ENCODE assay signal across 8 cellular contexts in the genomic region with DNA sequence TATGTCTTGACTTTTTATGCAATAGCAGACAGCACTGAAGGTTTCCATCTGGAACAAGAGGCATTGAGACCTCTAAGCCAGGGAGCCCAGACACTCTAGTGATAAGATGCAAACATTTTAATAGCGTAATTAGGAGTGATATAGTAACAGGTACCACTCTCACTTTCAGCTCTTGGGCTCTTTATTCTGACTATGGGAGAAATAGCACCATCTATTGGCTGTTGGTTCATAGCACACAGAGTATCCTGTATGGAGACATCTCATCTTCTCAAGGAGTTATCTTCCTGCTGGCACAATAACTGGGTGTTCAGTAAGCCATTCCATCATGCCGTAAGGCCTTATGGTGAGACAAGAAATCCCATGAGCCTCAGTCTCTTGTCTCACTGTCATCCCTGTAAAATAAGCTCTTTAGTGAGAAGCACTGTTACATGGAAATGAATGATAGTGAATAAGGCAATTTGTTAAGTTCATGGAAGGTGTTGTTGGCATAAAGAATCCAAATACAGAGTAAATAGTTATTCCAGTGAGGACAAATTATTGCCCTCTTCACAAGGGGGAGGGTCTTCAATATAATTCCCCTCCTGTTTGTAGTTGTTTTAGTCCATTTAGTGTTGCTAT. TPM values are rescaled to one million over a fixed set of nuclear protein-coding genes. Genes with fewer than 3 reads are reported as not detected.
DNase-seq lines count a peak whose midpoint lies in the region; ATAC-seq and TF ChIP-seq lines count a peak whose summit lies in the region.

No MANE protein-coding gene starts in this region.

- WGBS in sigmoid colon, 2 donors: 91 to 93% methylated on average over 2 of the region's 2 CpGs

- no peak overlapping the region for H3K4me2 ChIP-seq in PC-9

- H3K36me3 ChIP-seq in GM06990 (ENCODE audit: control insufficient read depth, insufficient read depth, low read length): peaks cover 4% of the 10 kb centered on the region
- 0 out of 2 replicates have a peak, but pooled peaks cover 10% of the 10 kb centered on the region for H3K36me3 ChIP-seq in PC-9 (ENCODE audit: low read depth)
- peaks cover 0 to 26% (median 3%) of the 10 kb centered on the region in 4 donors for H3K36me3 ChIP-seq in sigmoid colon

- no peaks in the 10 kb centered on the region for H3F3A ChIP-seq in PC-9 (ENCODE audit: insufficient read depth, low read depth)

- CTCF ChIA-PET in PC-9 (lab: Charles Lee): interaction anchor here (0.6 to 1.6 kb wide), 6 partner anchors 137 to 609 kb away, joined by 3 to 5 read pairs (median 4); no protein-coding TSS in a partner anchor

- peak; percentile 49 for ATAC-seq in HG03097 (IDR thresholded peaks at IDR 0.05; ENCODE audit: low FRiP score, unreplicated experiment)
- ATAC-seq in stimulated activated naive CD8-positive, alpha-beta T cell treated with anti-CD3 and anti-CD28 coated beads, Interleukin-15, Interleukin-2, amounts not matched to agents 100 U/mL and 50 U/mL, for 24 hours: peak; percentile 58
- ATAC-seq in HG03196 (IDR thresholded peaks at IDR 0.05; ENCODE audit: unreplicated experiment): no peak

- POLR2A ChIA-PET in PC-9 (lab: Charles Lee; ENCODE audit: unreplicated experiment): interaction anchor here (0.6 kb wide), 1 partner anchor 266 kb away, joined by 5 read pairs; no protein-coding TSS in a partner anchor

- H2AFZ ChIP-seq in PC-9: no peak overlapping the region

- H3K79me2 ChIP-seq in PC-9 (ENCODE audit: low read depth): no peaks in the 10 kb centered on the region

- no peak for TF ChIP-seq EP300 in sigmoid colon (IDR thresholded peaks at IDR 0.05)

- H3K9me2 ChIP-seq in PC-9 (ENCODE audit: insufficient read depth): no peaks in the 10 kb centered on the region

- intact Hi-C loops in PC-9 (cut with micrococcal nuclease; ENCODE audit: unreplicated experiment) (loop anchor here (1.0 to 10.0 kb wide), 4 partner anchors 213 to 496 kb away; a partner anchor contains a TSS), sigmoid colon (cut with DNase I) (no loop called here)

- no peak overlapping the region for H3K4me3 ChIP-seq in GM06990 (replicated peaks; ENCODE audit: low read depth, low read length)
- no peak overlapping the region for H3K4me3 ChIP-seq in PC-9
- H3K4me3 ChIP-seq in foreskin fibroblast (ENCODE audit: low read depth in 1 of 2, low read length in 2 of 2): no peak overlapping the region
- H3K4me3 ChIP-seq in sigmoid colon: no peak overlapping the region

- no peaks in the 10 kb centered on the region for H3K4me1 ChIP-seq in PC-9 (replicated peaks; ENCODE audit: insufficient read depth)
- no peaks in the 10 kb centered on the region for H3K4me1 ChIP-seq in sigmoid colon

- H3K27ac ChIP-seq in 22Rv1 (no peak overlapping the region), PC-9 (no peak overlapping the region), sigmoid colon (no peak overlapping the region)

- no peaks in the 10 kb centered on the region for H4K20me1 ChIP-seq in PC-9 (ENCODE audit: insufficient read depth)

- no TSS peak for BruUV-seq in PC-9 (replicated peaks; lab: Mats Ljungman, UMichigan)

- H3K27me3 ChIP-seq in GM06990 (replicated peaks; ENCODE audit: control insufficient read depth, insufficient read depth, low read length) (no peaks in the 10 kb centered on the region), PC-9 (ENCODE audit: insufficient read depth, low read depth) (no peaks in the 10 kb centered on the region), sigmoid colon (no peaks in the 10 kb centered on the region)

- no peak for TF ChIP-seq POLR2A in sigmoid colon (IDR thresholded peaks at IDR 0.05)

- no peak for DNase-seq in GM06990 (ENCODE audit: extremely low read depth, insufficient read length)
- peak in 1 of 2 experiments; percentile 44 for DNase-seq in PC-9
- DNase-seq in foreskin fibroblast: peak; percentile 19 to 60
- DNase-seq in stimulated activated naive CD8-positive, alpha-beta T cell treated with anti-CD3 and anti-CD28 coated beads, Interleukin-15, Interleukin-2, amounts not matched to agents 100 U/mL and 50 U/mL, for 24 hours: no peak
- DNase-seq in sigmoid colon: no peak

- TF ChIP-seq CTCF in 22Rv1 (IDR thresholded peaks at IDR 0.05) (peak; percentile 71), GM06990 (IDR thresholded peaks at IDR 0.05; ENCODE audit: insufficient read depth, low read length, poor library complexity, severe bottlenecking) (peak; percentile 64), PC-9 (conservative IDR thresholded peaks at IDR 0.05) (peak; percentile 80), foreskin fibroblast (IDR thresholded peaks at IDR 0.05; ENCODE audit: low read depth, low read length) (peak; percentile 58), sigmoid colon (IDR thresholded peaks at IDR 0.05) (peak in 2 of 4 experiments; percentile 10 to 18)

- H3K9me3 ChIP-seq in PC-9 (ENCODE audit: insufficient read depth, low read depth) (no peaks in the 10 kb centered on the region), sigmoid colon (no peaks in the 10 kb centered on the region)

RNA-seq across cellular contexts. Expression of a gene that starts 48.3 kb away (rescaled TPM):
- 7.9 and 11.3 TPM in 2 replicates for total RNA-seq in PC-9 (2021)
- total RNA-seq in sigmoid colon: 10 to 100 TPM in 3 of 4 donors, 1 to 10 TPM in 1; 9.0 to 15.5 (median 13.3) TPM
- polyA plus RNA-seq in sigmoid colon: 1 to 10 TPM; 4.2 to 7.4 (median 4.6) TPM

Comparison
In these comparisons a context has a peak if more than half of its experiments do, and no peak if none do; other contexts are left out.
1. DNase-seq: peak in foreskin fibroblast (2 of 2); none in GM06990 (single experiment), stimulated activated naive CD8-positive, alpha-beta T cell treated with anti-CD3 and anti-CD28 coated beads, Interleukin-15, Interleukin-2, amounts not matched to agents 100 U/mL and 50 U/mL, for 24 hours (single experiment) and sigmoid colon (single experiment).